Comparison of ENCODE assay signal across 21 cellular contexts in the genomic region with DNA sequence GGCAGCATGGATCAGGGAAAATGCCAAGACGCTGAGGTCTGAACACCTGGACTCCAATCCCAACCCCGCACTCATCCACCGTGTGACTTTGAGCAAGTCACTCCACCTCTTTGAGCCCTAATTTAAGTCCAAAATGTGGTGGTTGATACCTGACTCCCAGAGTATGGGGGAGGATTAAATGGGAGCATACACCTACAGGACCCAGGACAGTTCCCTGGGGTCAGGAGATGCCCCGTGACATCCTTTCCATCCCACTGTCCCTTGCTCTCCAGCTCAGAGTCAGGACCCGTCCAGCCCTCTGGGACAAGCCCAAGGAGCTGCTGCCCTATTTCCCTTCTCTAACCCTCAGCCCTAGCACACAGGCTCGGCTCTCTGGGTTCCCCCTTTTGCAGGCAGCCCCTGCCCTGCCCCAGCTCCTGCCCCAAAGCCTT.
"Had no signal": no experiment of that assay in that cellular context is flagged by ENCODE, and none has a peak within 500 bp of the region (broad histone marks: within the 10 kb centered on the region; RNA-seq: fewer than 3 reads in every experiment).

No MANE protein-coding gene starts in this region.

- H3K36me3 Mint-ChIP-seq: activated CD4-positive, alpha-beta memory T cell treated with anti-CD3 and anti-CD28 coated beads for 36 hours had no signal

- H3K9me3 Mint-ChIP-seq: activated B cell treated with CpG ODN at 0.5 μM for 24 hours; activated CD4-positive, alpha-beta memory T cell treated with anti-CD3 and anti-CD28 coated beads for 36 hours; activated naive CD4-positive, alpha-beta T cell treated with anti-CD3 and anti-CD28 coated beads for 36 hours; activated T-cell treated with anti-CD3 and anti-CD28 coated beads, Interleukin-2, amount 50 U/mL, for 4 hours; neural crest cell had no signal

- H3K4me1 Mint-ChIP-seq: activated B cell treated with CpG ODN at 0.5 μM for 24 hours, neural crest cell had no signal

- H3K36me3 ChIP-seq: brain microvascular endothelial cell, gastrocnemius medialis, heart left ventricle, ovary, right lobe of liver, upper lobe of left lung had no signal

- H3K27me3 Mint-ChIP-seq: activated B cell treated with CpG ODN at 0.5 μM for 24 hours had no signal

- H3K4me3 Mint-ChIP-seq: activated B cell treated with CpG ODN at 0.5 μM for 24 hours; activated CD4-positive, alpha-beta memory T cell treated with anti-CD3 and anti-CD28 coated beads for 36 hours; activated naive CD4-positive, alpha-beta T cell treated with anti-CD3 and anti-CD28 coated beads for 36 hours; activated T-cell treated with anti-CD3 and anti-CD28 coated beads, Interleukin-2, amount 50 U/mL, for 4 hours; neural crest cell had no signal

- DNase-seq: activated CD4-positive, alpha-beta memory T cell treated with anti-CD3 and anti-CD28 coated beads for 36 hours; activated CD4-positive, alpha-beta T cell treated with anti-CD3 and anti-CD28 coated beads for 4 hours; activated naive CD4-positive, alpha-beta T cell treated with anti-CD3 and anti-CD28 coated beads for 36 hours; activated T-cell treated with anti-CD3 and anti-CD28 coated beads, Interleukin-2, amount 50 U/mL, for 4 hours; aorta; brain microvascular endothelial cell; central memory CD4-positive, alpha-beta T cell; gastrocnemius medialis; kidney glomerular epithelial cell; left ventricle myocardium superior; ovary; right lobe of liver; stimulated activated CD4-positive, alpha-beta T cell treated with anti-CD3 and anti-CD28 coated beads, Interleukin-4, amount 100 ng/mL, for 1 hour; T-helper 1 cell; T-helper 9 cell; testis; upper lobe of left lung had no signal

- H3K27ac ChIP-seq: brain microvascular endothelial cell, gastrocnemius medialis, heart left ventricle, ovary, right lobe of liver, testis, upper lobe of left lung had no signal

- H3K27ac Mint-ChIP-seq: activated B cell treated with CpG ODN at 0.5 μM for 24 hours; activated CD4-positive, alpha-beta memory T cell treated with anti-CD3 and anti-CD28 coated beads for 36 hours; activated naive CD4-positive, alpha-beta T cell treated with anti-CD3 and anti-CD28 coated beads for 36 hours had no signal

- H3K4me3 ChIP-seq: gastrocnemius medialis, heart left ventricle, ovary, right lobe of liver, smooth muscle cell, testis, upper lobe of left lung had no signal

- H3K27me3 ChIP-seq: brain microvascular endothelial cell, gastrocnemius medialis, heart left ventricle, ovary, right lobe of liver, testis, upper lobe of left lung had no signal

- H3K9me3 ChIP-seq: gastrocnemius medialis, heart left ventricle, ovary, right lobe of liver, testis, upper lobe of left lung had no signal

- H3K4me1 ChIP-seq: gastrocnemius medialis, heart left ventricle, right lobe of liver, testis, upper lobe of left lung had no signal

- ATAC-seq: activated T-cell treated with anti-CD3 and anti-CD28 coated beads, Interleukin-2, amount 50 U/mL, for 4 hours; gastrocnemius medialis; heart left ventricle; left ventricle myocardium superior had no signal
